17 cellular contexts compared by ENCODE assay signal in the genomic region with DNA sequence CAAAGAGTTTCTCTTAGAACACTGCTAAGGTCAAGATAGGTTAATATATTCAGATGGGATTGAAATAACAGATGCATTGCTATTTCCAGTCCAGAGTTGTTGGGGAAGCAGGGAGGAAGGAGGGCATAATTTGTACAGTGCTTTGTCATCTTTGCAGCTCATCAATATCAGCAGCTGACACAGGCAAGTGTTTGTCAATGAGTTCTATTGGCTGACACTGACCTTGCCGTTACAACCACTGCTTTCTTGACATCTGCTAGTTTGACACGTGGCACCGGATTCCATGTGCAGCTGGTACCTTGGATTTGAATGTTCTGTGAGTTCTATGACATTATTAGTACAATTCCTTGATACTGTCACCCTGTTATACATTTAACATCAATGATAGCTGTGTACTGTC. TPM values are rescaled to one million over a fixed set of nuclear protein-coding genes. Genes with fewer than 3 reads are reported as not detected.
"Had no signal": no experiment of that assay in that cellular context is flagged by ENCODE, and none has a peak within 500 bp of the region (broad histone marks: within the 10 kb centered on the region; RNA-seq: fewer than 3 reads in every experiment).

No MANE protein-coding gene starts in this region.

- H3K9me3 Mint-ChIP-seq: activated CD4-positive, alpha-beta memory T cell treated with anti-CD3 and anti-CD28 coated beads for 36 hours; memory B cell; nephron had no signal

- H3K4me3 Mint-ChIP-seq: activated CD4-positive, alpha-beta memory T cell treated with anti-CD3 and anti-CD28 coated beads for 36 hours; memory B cell had no signal

- H3K27me3 Mint-ChIP-seq: memory B cell had no signal

- H3K36me3 Mint-ChIP-seq: activated CD4-positive, alpha-beta memory T cell treated with anti-CD3 and anti-CD28 coated beads for 36 hours; memory B cell had no signal

- H3K27ac Mint-ChIP-seq: activated CD4-positive, alpha-beta memory T cell treated with anti-CD3 and anti-CD28 coated beads for 36 hours; memory B cell; nephron had no signal

- H3K4me1 ChIP-seq: breast epithelium, prostate gland, testis, upper lobe of right lung had no signal

- H3K4me3 ChIP-seq: breast epithelium, esophagus squamous epithelium, prostate gland, testis, upper lobe of right lung had no signal

- H3K4me1 Mint-ChIP-seq: memory B cell had no signal

- H3K27ac ChIP-seq: breast epithelium, esophagus squamous epithelium, prostate gland, testis, upper lobe of right lung had no signal

- H3K9me3 ChIP-seq: breast epithelium, esophagus squamous epithelium, prostate gland, testis, upper lobe of right lung had no signal

- DNase-seq: activated CD4-positive, alpha-beta memory T cell treated with anti-CD3 and anti-CD28 coated beads for 36 hours; activated CD4-positive, alpha-beta T cell treated with anti-CD3 and anti-CD28 coated beads for 1 hour; activated gamma-delta T cell; activated T-cell treated with anti-CD3 and anti-CD28 coated beads, Interleukin-2, amount 50 U/mL, for 48 hours; aorta; esophagus squamous epithelium; foreskin fibroblast; head of caudate nucleus; stimulated activated CD4-positive, alpha-beta T cell treated with anti-CD3 and anti-CD28 coated beads, Interleukin-2, amount 100 ng/mL, for 48 hours; stimulated activated CD8-positive, alpha-beta memory T cell treated with anti-CD3 and anti-CD28 coated beads, Interleukin-4, amount 100 ng/mL, for 48 hours; stimulated activated naive CD8-positive, alpha-beta T cell treated with anti-CD3 and anti-CD28 coated beads, Interleukin-15, Interleukin-2, amounts not matched to agents 100 U/mL and 50 U/mL, for 24 hours; testis; upper lobe of right lung had no signal

- H3K36me3 ChIP-seq: breast epithelium, esophagus squamous epithelium, prostate gland, upper lobe of right lung had no signal

- H3K27me3 ChIP-seq: breast epithelium, esophagus squamous epithelium, testis, upper lobe of right lung had no signal

RNA-seq across cellular contexts. Expression of gene MLIP, which starts 27.9 kb away (rescaled TPM):
- total RNA-seq: activated CD4-positive, alpha-beta memory T cell treated with anti-CD3 and anti-CD28 coated beads for 36 hours had no signal
